Comparison of ENCODE assay signal across 18 cellular contexts in genomic region chr17:40020146-40020545, GRCh38. TPM values are rescaled to one million over a fixed set of nuclear protein-coding genes. Genes with fewer than 3 reads are reported as not detected.
"Had no signal": no experiment of that assay in that cellular context is flagged by ENCODE, and none has a peak within 500 bp of the region (broad histone marks: within the 10 kb centered on the region; RNA-seq: fewer than 3 reads in every experiment).

No MANE protein-coding gene starts in this region.

- FAIRE-seq: bronchial epithelial cell, kidney had no signal

- H3K27me3 ChIP-seq: esophagus muscularis mucosa, stomach had no signal

- H3K36me3 Mint-ChIP-seq: activated naive CD8-positive, alpha-beta T cell had no signal

- H3K4me3 Mint-ChIP-seq: activated CD8-positive, alpha-beta memory T cell treated with anti-CD3 and anti-CD28 coated beads, Interleukin-2, amount 10 ng/mL, durations not matched to agents 7 days and 5 days; activated naive CD8-positive, alpha-beta T cell; activated T-cell treated with anti-CD3 and anti-CD28 coated beads, Interleukin-2, amount 50 U/mL, for 24 hours had no signal

- DNase-seq: activated CD4-positive, alpha-beta T cell treated with anti-CD3 and anti-CD28 coated beads, Interleukin-2, amount 50 U/mL, for 48 hours; activated CD8-positive, alpha-beta memory T cell treated with anti-CD3 and anti-CD28 coated beads, Interleukin-2, amount 10 ng/mL, durations not matched to agents 7 days and 5 days; activated effector memory CD4-positive, alpha-beta T cell treated with Interleukin-2 at 50 U/mL for 16 hours; activated T-cell treated with anti-CD3 and anti-CD28 coated beads, Interleukin-2, amount 50 U/mL, for 24 hours; foreskin fibroblast; kidney; left ventricle myocardium inferior; stimulated activated CD4-positive, alpha-beta T cell treated with anti-CD3 and anti-CD28 coated beads, Interleukin-15, amount 100 ng/mL, for 24 hours; stimulated activated CD4-positive, alpha-beta T cell treated with anti-CD3 and anti-CD28 coated beads, Interleukin-4, amount 100 ng/mL, for 4 hours; stomach had no signal

- H3K27ac Mint-ChIP-seq: activated CD8-positive, alpha-beta memory T cell treated with anti-CD3 and anti-CD28 coated beads, Interleukin-2, amount 10 ng/mL, durations not matched to agents 7 days and 5 days; activated naive CD8-positive, alpha-beta T cell; activated T-cell treated with anti-CD3 and anti-CD28 coated beads, Interleukin-2, amount 50 U/mL, for 24 hours had no signal

- H3K27me3 Mint-ChIP-seq: activated CD8-positive, alpha-beta memory T cell treated with anti-CD3 and anti-CD28 coated beads, Interleukin-2, amount 10 ng/mL, durations not matched to agents 7 days and 5 days; activated naive CD8-positive, alpha-beta T cell; activated T-cell treated with anti-CD3 and anti-CD28 coated beads, Interleukin-2, amount 50 U/mL, for 24 hours had no signal

- H3K9me3 ChIP-seq: esophagus muscularis mucosa, left ventricle myocardium inferior, stomach, thoracic aorta had no signal

- H3K9me3 Mint-ChIP-seq: activated T-cell treated with anti-CD3 and anti-CD28 coated beads, Interleukin-2, amount 50 U/mL, for 24 hours had no signal

- ATAC-seq: activated CD8-positive, alpha-beta memory T cell treated with anti-CD3 and anti-CD28 coated beads, Interleukin-2, amount 10 ng/mL, durations not matched to agents 7 days and 5 days had no signal

- H3K4me3 ChIP-seq: esophagus muscularis mucosa, left ventricle myocardium inferior, stomach, thoracic aorta had no signal

- H3K27ac ChIP-seq: thoracic aorta had no signal

RNA-seq across cellular contexts. Expression of gene CSF3, which starts 4.9 kb away (rescaled TPM):
- total RNA-seq: activated CD8-positive, alpha-beta memory T cell treated with anti-CD3 and anti-CD28 coated beads, Interleukin-2, amount 10 ng/mL, durations not matched to agents 7 days and 5 days; chondrocyte; kidney; left ventricle myocardium inferior; osteocyte; T-helper 2 cell treated with Interferon-gamma antibody and Interleukin-4, amounts not matched to agents 100 ng/mL and 5 ng/mL, for 36 hours had no signal

RNA-seq across cellular contexts. Expression of gene GSDMA, which starts 57.3 kb away (rescaled TPM):
- total RNA-seq: activated CD8-positive, alpha-beta memory T cell treated with anti-CD3 and anti-CD28 coated beads, Interleukin-2, amount 10 ng/mL, durations not matched to agents 7 days and 5 days; chondrocyte; dermis microvascular lymphatic vessel endothelial cell; osteocyte; stomach had no signal
